11 cellular contexts compared by ENCODE assay signal in genomic region chr9:35729101-35729500, GRCh38. TPM values are rescaled to one million over a fixed set of nuclear protein-coding genes. Genes with fewer than 3 reads are reported as not detected.
DNase-seq lines count a peak whose midpoint lies in the region; ATAC-seq and TF ChIP-seq lines count a peak whose summit lies in the region.
"Had no signal": no experiment of that assay in that cellular context is flagged by ENCODE, and none has a peak within 500 bp of the region (broad histone marks: within the 10 kb centered on the region; RNA-seq: fewer than 3 reads in every experiment).

No MANE protein-coding gene starts in this region.

- H2AFZ ChIP-seq in GM23248 (no peak overlapping the region), SU-DHL-6 (ENCODE audit: low read depth, low read length, severe bottlenecking) (no peak overlapping the region)

- H3K36me3 ChIP-seq in GM23248 (ENCODE audit: low read depth) (peaks cover 15% of the 10 kb centered on the region), SU-DHL-6 (ENCODE audit: low read length) (peaks cover 7% of the 10 kb centered on the region; the same call in 1 of the 2 replicates), skeletal muscle tissue (ENCODE audit: control insufficient read depth in 3 of 3, insufficient read depth in 3 of 3, low read length in 3 of 3) (peaks cover 16 to 21% (median 18%) of the 10 kb centered on the region in 3 donors)

- peaks cover 45% of the 10 kb centered on the region for H3K4me1 ChIP-seq in GM23248 (ENCODE audit: insufficient read depth)
- H3K4me1 ChIP-seq in right cardiac atrium (ENCODE audit: control insufficient read depth, insufficient read depth, low read length) = peaks cover 23% of the 10 kb centered on the region
- H3K4me1 ChIP-seq in skeletal muscle tissue (ENCODE audit: control insufficient read depth in 3 of 3, insufficient read depth in 3 of 3, low read length in 3 of 3) = peaks cover 56 to 63% (median 57%) of the 10 kb centered on the region in 3 donors

- peaks cover 65% of the 10 kb centered on the region for H3F3A ChIP-seq in GM23248 (ENCODE audit: insufficient read depth)
- peaks cover 8% of the 10 kb centered on the region; the same call in 1 of the 2 replicates for H3F3A ChIP-seq in SU-DHL-6 (ENCODE audit: insufficient read depth)

- in situ Hi-C loops in GM23248 (cut with MboI) = no loop called here

- no peaks in the 10 kb centered on the region for H4K20me1 ChIP-seq in GM23248 (ENCODE audit: insufficient read depth)
- H4K20me1 ChIP-seq in SU-DHL-6 (ENCODE audit: low read depth, low read length) = no peaks in the 10 kb centered on the region; the same call in 1 of the 2 replicates

- peak overlapping the region; percentile 100 for H3K4me2 ChIP-seq in GM23248 (ENCODE audit: unreplicated experiment)
- H3K4me2 ChIP-seq in SU-DHL-6 (ENCODE audit: low read depth, low read length, poor library complexity, severe bottlenecking) = peak overlapping the region; percentile 95

- ATAC-seq in right cardiac atrium = no peak
- ATAC-seq in stimulated activated naive CD8-positive, alpha-beta T cell treated with anti-CD3 and anti-CD28 coated beads, Interleukin-15, amount 100 ng/mL, for 72 hours = no peak

- peak overlapping the region; percentile 96 for H3K4me3 ChIP-seq in GM23248
- no peak overlapping the region for H3K4me3 ChIP-seq in SU-DHL-6 (ENCODE audit: insufficient read depth, low read length, poor library complexity, severe bottlenecking)
- H3K4me3 ChIP-seq in right cardiac atrium (ENCODE audit: low read length) = peak overlapping the region; percentile 45
- peak overlapping the region in 2 of 3 donors; percentile 59 to 95 for H3K4me3 ChIP-seq in skeletal muscle tissue (ENCODE audit: low read length in 3 of 3)

- H3K4me1 Mint-ChIP-seq in stimulated activated naive CD8-positive, alpha-beta T cell treated with anti-CD3 and anti-CD28 coated beads, Interleukin-15, amount 100 ng/mL, for 72 hours = peaks cover 8% of the 10 kb centered on the region

- WGBS in GM23248 (ENCODE audit: low coverage in 1 of 2, low lambda C conversion rate in 2 of 2, missing lambda C conversion rate in 2 of 2), 2 experiments = 26 to 27% methylated on average over 3 of the region's 3 CpGs
- WGBS in right cardiac atrium = 31% methylated on average over 3 of the region's 3 CpGs

- no peaks in the 10 kb centered on the region for H3K27me3 Mint-ChIP-seq in stimulated activated naive CD8-positive, alpha-beta T cell treated with anti-CD3 and anti-CD28 coated beads, Interleukin-15, amount 100 ng/mL, for 72 hours

- H3K9me3 ChIP-seq in GM23248 (ENCODE audit: low read depth) (no peaks in the 10 kb centered on the region), SU-DHL-6 (ENCODE audit: insufficient read depth, low read length) (no peaks in the 10 kb centered on the region), right cardiac atrium (ENCODE audit: control insufficient read depth, low read length) (no peaks in the 10 kb centered on the region), skeletal muscle tissue (ENCODE audit: control insufficient read depth in 3 of 3, low read length in 3 of 3) (no peaks in the 10 kb centered on the region)

- peaks cover 89% of the 10 kb centered on the region for H3K79me2 ChIP-seq in GM23248 (ENCODE audit: insufficient read depth)
- H3K79me2 ChIP-seq in SU-DHL-6 (ENCODE audit: insufficient read depth, low read length) = peaks cover 60% of the 10 kb centered on the region

- no peak for TF ChIP-seq CTCF in SU-DHL-6 (IDR thresholded peaks at IDR 0.05; ENCODE audit: insufficient read depth, low read length, poor library complexity, severe bottlenecking)

- no peaks in the 10 kb centered on the region for H3K27me3 ChIP-seq in GM23248 (replicated peaks; ENCODE audit: insufficient read depth)
- H3K27me3 ChIP-seq in SU-DHL-6 (ENCODE audit: low read length) = no peaks in the 10 kb centered on the region
- H3K27me3 ChIP-seq in right cardiac atrium (ENCODE audit: control insufficient read depth, insufficient read depth) = no peaks in the 10 kb centered on the region
- no peaks in the 10 kb centered on the region for H3K27me3 ChIP-seq in skeletal muscle tissue (ENCODE audit: control insufficient read depth in 3 of 3, insufficient read depth in 3 of 3, low read length in 3 of 3)

- H3K9ac ChIP-seq in GM23248 (peak overlapping the region; percentile 95), SU-DHL-6 (ENCODE audit: low read length) (peak overlapping the region; percentile 9; the same call in 1 of the 2 replicates), skeletal muscle tissue (ENCODE audit: low read depth in 1 of 3, low read length in 3 of 3) (peak overlapping the region; percentile 17 to 51 (median 36))

- DNase-seq in GM23248 (peak; percentile 39), right cardiac atrium (no peak), DMS 273 treated with DMSO at 0.1 percent for 48 hours (lab: John Stamatoyannopoulos, UW) (no peak), midbrain (lab: John Stamatoyannopoulos, UW) (no peak)
- no peak for DNase-seq in stimulated activated naive CD8-positive, alpha-beta T cell treated with anti-CD3 and anti-CD28 coated beads, Interleukin-15, amount 100 ng/mL, for 72 hours
- no peak for DNase-seq in stimulated activated CD4-positive, alpha-beta T cell treated with anti-CD3 and anti-CD28 coated beads, Interleukin-1b, Interleukin-23, amount 100 ng/mL, for 48 hours
- DNase-seq: NCI-H2171 had no signal

- H3K27ac Mint-ChIP-seq in stimulated activated naive CD8-positive, alpha-beta T cell treated with anti-CD3 and anti-CD28 coated beads, Interleukin-15, amount 100 ng/mL, for 72 hours = no peak overlapping the region
- H3K27ac Mint-ChIP-seq: activated naive CD4-positive, alpha-beta T cell treated with anti-CD3 and anti-CD28 coated beads, Interleukin-2, amount 50 U/mL, for 72 hours had no signal

- no peaks in the 10 kb centered on the region for H3K9me3 Mint-ChIP-seq in stimulated activated naive CD8-positive, alpha-beta T cell treated with anti-CD3 and anti-CD28 coated beads, Interleukin-15, amount 100 ng/mL, for 72 hours
- H3K9me3 Mint-ChIP-seq: activated naive CD4-positive, alpha-beta T cell treated with anti-CD3 and anti-CD28 coated beads, Interleukin-2, amount 50 U/mL, for 72 hours had no signal

- intact Hi-C loops in right cardiac atrium (cut with DNase I) = loop anchor here in 2 of 4 donors (2.0 to 10.0 kb wide), 3 partner anchors 34 to 64 kb away; partner anchors contain the start of gene ARHGEF39 (in 1 of the 2)

- peak overlapping the region; percentile 89 for H3K27ac ChIP-seq in GM23248
- H3K27ac ChIP-seq in SU-DHL-6 (ENCODE audit: low read depth, low read length) = no peak overlapping the region
- H3K27ac ChIP-seq in right cardiac atrium (ENCODE audit: low read length) = peak overlapping the region; percentile 69
- peak overlapping the region; percentile 95 for H3K27ac ChIP-seq in skeletal muscle tissue (ENCODE audit: low read depth, low read length)

- no peaks in the 10 kb centered on the region for H3K9me2 ChIP-seq in GM23248 (ENCODE audit: insufficient read depth)
- no peaks in the 10 kb centered on the region for H3K9me2 ChIP-seq in SU-DHL-6 (replicated peaks; ENCODE audit: insufficient read depth, low read length)

- no peak overlapping the region for H3K4me3 Mint-ChIP-seq in stimulated activated naive CD8-positive, alpha-beta T cell treated with anti-CD3 and anti-CD28 coated beads, Interleukin-15, amount 100 ng/mL, for 72 hours

RNA-seq across cellular contexts. Expression of gene TLN1, which starts 2.9 kb away (rescaled TPM):
- 527 and 566 TPM in 2 replicates for total RNA-seq in GM23248 (2014; rRNA removed; shearing (Covaris generic))
- 198 and 202 TPM in 2 replicates for polyA plus RNA-seq in GM23248 (2016; fragmentation: Nextera tagmentation; extraction: Ambion mirVana)
- 100 to 1,000 TPM; 263 to 375 (median 298) TPM for total RNA-seq in right cardiac atrium
- polyA plus RNA-seq in right cardiac atrium = 171 TPM
- 90.8 TPM for total RNA-seq in skeletal muscle tissue

RNA-seq across cellular contexts. Expression of gene CREB3, which starts 3.4 kb away (rescaled TPM):
- 101 and 111 TPM in 2 replicates for total RNA-seq in GM23248 (2014; rRNA removed; shearing (Covaris generic))
- 113 and 114 TPM in 2 replicates for polyA plus RNA-seq in GM23248 (2016; fragmentation: Nextera tagmentation; extraction: Ambion mirVana)
- 10 to 100 TPM; 24.5 to 35.4 (median 25.7) TPM for total RNA-seq in right cardiac atrium
- polyA plus RNA-seq in right cardiac atrium = 29.6 TPM
- 20.9 TPM for total RNA-seq in skeletal muscle tissue

RNA-seq across cellular contexts. Expression of gene GBA2, which starts 19.9 kb away (rescaled TPM):
- total RNA-seq in GM23248 (2014; rRNA removed; shearing (Covaris generic)) = 20.3 and 30.0 TPM in 2 replicates
- polyA plus RNA-seq in GM23248 (2016; fragmentation: Nextera tagmentation; extraction: Ambion mirVana) (24.0 and 27.6 TPM in 2 replicates), right cardiac atrium (70.3 TPM)
- total RNA-seq in right cardiac atrium (100 to 1,000 TPM in 2 of 4 donors, 10 to 100 TPM in 2; 93.7 to 117 (median 102) TPM), skeletal muscle tissue (31.3 TPM)

RNA-seq across cellular contexts. Expression of gene RGP1, which starts 20.0 kb away (rescaled TPM):
- 19.1 and 20.0 TPM in 2 replicates for total RNA-seq in GM23248 (2014; rRNA removed; shearing (Covaris generic))
- polyA plus RNA-seq in GM23248 (2016; fragmentation: Nextera tagmentation; extraction: Ambion mirVana) (4.7 and 4.8 TPM in 2 replicates), right cardiac atrium (17.7 TPM)
- total RNA-seq in right cardiac atrium (10 to 100 TPM; 25.7 to 35.0 (median 30.4) TPM), skeletal muscle tissue (7.8 TPM)

RNA-seq across cellular contexts. Expression of gene MSMP, which starts 25.0 kb away (rescaled TPM):
- not detected in 2 replicates for total RNA-seq in GM23248 (2014; rRNA removed; shearing (Covaris generic))
- polyA plus RNA-seq in GM23248 (2016; fragmentation: Nextera tagmentation; extraction: Ambion mirVana) (not detected in 2 replicates), right cardiac atrium (0.27 TPM)
- total RNA-seq in right cardiac atrium (not detected), skeletal muscle tissue (not detected)
- total RNA-seq: ureter had no signal

Comparison
In these comparisons a context has a peak if more than half of its experiments do, and no peak if none do; other contexts are left out.
1. H3K9ac ChIP-seq: peak in every context shown above with its lines; median percentile 95 in GM23248; 36 in skeletal muscle tissue; 9 in SU-DHL-6.